16 cellular contexts compared by ENCODE assay signal in genomic region chr2:152607793-152608300, GRCh38.
DNase-seq lines count a peak whose midpoint lies in the region; ATAC-seq and TF ChIP-seq lines count a peak whose summit lies in the region.
"Had no signal": no experiment of that assay in that cellular context is flagged by ENCODE, and none has a peak within 500 bp of the region (broad histone marks: within the 10 kb centered on the region; RNA-seq: fewer than 3 reads in every experiment).

No MANE protein-coding gene starts in this region.

- DNase-seq in SK-N-DZ (ENCODE audit: low spot score) (peak; percentile 13), psoas muscle (no peak), left ventricle myocardium inferior (no peak), globus pallidus (ENCODE audit: low spot score) (no peak)
- DNase-seq: C1 segment of cervical spinal cord; CD4-positive, CD25-positive, alpha-beta regulatory T cell; CD8-positive, alpha-beta memory T cell; COR-L47; DMS 273 treated with DMSO at 0.1 percent for 48 hours; DMS53; DND-41; EL; HCEC 1CT had no signal

- H3K27ac ChIP-seq in cingulate gyrus (ENCODE audit: low read depth, low read length) (peak overlapping the region; percentile 40), psoas muscle (peak overlapping the region; percentile 47), left ventricle myocardium inferior (replicated peaks) (no peak overlapping the region)

- H3K36me3 ChIP-seq in psoas muscle (ENCODE audit: insufficient read depth in 1 of 2, low read depth in 1 of 2) (no peaks in the 10 kb centered on the region), left ventricle myocardium inferior (no peaks in the 10 kb centered on the region)

- ATAC-seq in psoas muscle (peak in 3 of 4 donors; percentile 32 to 68 (median 43)), GM19467 (IDR thresholded peaks at IDR 0.05; ENCODE audit: unreplicated experiment) (no peak)
- ATAC-seq: GM23338 had no signal

- intact Hi-C loops in psoas muscle (cut with DNase I) (no loop called here), left ventricle myocardium inferior (cut with micrococcal nuclease) (no loop called here)

- no peaks in the 10 kb centered on the region for H3K27me3 ChIP-seq in psoas muscle (ENCODE audit: insufficient read depth in 3 of 3, low read length in 2 of 3)
- H3K27me3 ChIP-seq in left ventricle myocardium inferior (ENCODE audit: low read depth): no peaks in the 10 kb centered on the region

- no peaks in the 10 kb centered on the region for H3K9me3 ChIP-seq in psoas muscle
- no peaks in the 10 kb centered on the region for H3K9me3 ChIP-seq in left ventricle myocardium inferior (replicated peaks)

- H3K4me3 ChIP-seq in psoas muscle (no peak overlapping the region), left ventricle myocardium inferior (no peak overlapping the region)
- H3K4me3 ChIP-seq: GM23338 had no signal

- no peak for TF ChIP-seq CTCF in psoas muscle (IDR thresholded peaks at IDR 0.05)
- no peak for TF ChIP-seq CTCF in left ventricle myocardium inferior (IDR thresholded peaks at IDR 0.05; ENCODE audit: borderline replicate concordance)

- WGBS in psoas muscle, 3 donors: 40 to 73% (median 47%) methylated on average over 7 of the region's 7 CpGs

- H3K4me1 ChIP-seq in psoas muscle (peaks cover 49% of the 10 kb centered on the region), left ventricle myocardium inferior (peaks cover 17% of the 10 kb centered on the region)
